Comparison of ENCODE assay signal across 8 cellular contexts in genomic region chr3:132180337-132180791, GRCh38.
DNase-seq lines count a peak whose midpoint lies in the region; ATAC-seq and TF ChIP-seq lines count a peak whose summit lies in the region.

No MANE protein-coding gene starts in this region.

- no peaks in the 10 kb centered on the region for H3K36me3 ChIP-seq in DOHH2 (ENCODE audit: control insufficient read depth, low read length)

- H3K4me2 ChIP-seq in DOHH2 (ENCODE audit: low read length), result no peak overlapping the region

- no peak for TF ChIP-seq POLR2A in lower leg skin (IDR thresholded peaks at IDR 0.05)

- TF ChIP-seq CTCF in DOHH2 (IDR thresholded peaks at IDR 0.05; ENCODE audit: low read depth, low read length, poor library complexity, severe bottlenecking) (peak; percentile 59), foreskin fibroblast (IDR thresholded peaks at IDR 0.05; ENCODE audit: low read depth, low read length) (peak; percentile 36), lower leg skin (IDR thresholded peaks at IDR 0.05) (no peak)

- H4K20me1 ChIP-seq in DOHH2 (ENCODE audit: control insufficient read depth, insufficient read depth, low read depth, low read length), result no peaks in the 10 kb centered on the region

- no peak overlapping the region for H3K27ac ChIP-seq in DOHH2 (ENCODE audit: low read depth, low read length)

- ATAC-seq in HG03025 (IDR thresholded peaks at IDR 0.05; ENCODE audit: low FRiP score, unreplicated experiment), result no peak

- DNase-seq in H4 (ENCODE audit: low spot score) (peak; percentile 67), NCI-H1436 (lab: John Stamatoyannopoulos, UW) (peak; percentile 86), SW480 (ENCODE audit: low spot score) (peak; percentile 61), foreskin fibroblast (peak; percentile 34 to 81), skeletal muscle cell (ENCODE audit: low read depth) (peak; percentile 10), lower leg skin (ENCODE audit: low spot score in 2 of 2) (no peak)

- no peaks in the 10 kb centered on the region for H3K4me1 ChIP-seq in DOHH2 (ENCODE audit: control insufficient read depth, low read length)

- no peaks in the 10 kb centered on the region for H3K9me3 ChIP-seq in DOHH2 (ENCODE audit: control insufficient read depth, insufficient read depth, low read length)

- H3K4me3 ChIP-seq in DOHH2 (ENCODE audit: low read length) (no peak overlapping the region), foreskin fibroblast (ENCODE audit: low read depth in 1 of 2, low read length in 2 of 2) (no peak overlapping the region), skeletal muscle cell (ENCODE audit: low read depth, low read length) (no peak overlapping the region), lower leg skin (ENCODE audit: low read depth, poor library complexity, severe bottlenecking) (no peak overlapping the region)

- H3K27me3 ChIP-seq in DOHH2 (ENCODE audit: control insufficient read depth, low read length), result peaks cover 4% of the 10 kb centered on the region; the same call in 1 of the 2 replicates

- H3K9me2 ChIP-seq in DOHH2 (replicated peaks; ENCODE audit: control insufficient read depth, low read length), result no peaks in the 10 kb centered on the region

- no peaks in the 10 kb centered on the region for H3F3A ChIP-seq in DOHH2 (ENCODE audit: control insufficient read depth, insufficient read depth)

- WGBS in lower leg skin, 2 donors, result 9 to 13% methylated on average over 3 of the region's 3 CpGs

- H3K79me2 ChIP-seq in DOHH2 (ENCODE audit: control insufficient read depth, low read length), result no peaks in the 10 kb centered on the region

- intact Hi-C loops in lower leg skin (cut with DNase I; ENCODE audit: low total_unique reads), result no loop called here

Comparison
In these comparisons a context has a peak if more than half of its experiments do, and no peak if none do; other contexts are left out.
1. CTCF ChIP-seq: peak in DOHH2 (single experiment) and foreskin fibroblast (single experiment); none in lower leg skin (0 of 3).
2. DNase-seq: peak in H4 (single experiment), NCI-H1436 (single experiment), SW480 (single experiment), foreskin fibroblast (2 of 2) and skeletal muscle cell (single experiment); none in lower leg skin (0 of 2).